8 cellular contexts compared by ENCODE assay signal in the genomic region with DNA sequence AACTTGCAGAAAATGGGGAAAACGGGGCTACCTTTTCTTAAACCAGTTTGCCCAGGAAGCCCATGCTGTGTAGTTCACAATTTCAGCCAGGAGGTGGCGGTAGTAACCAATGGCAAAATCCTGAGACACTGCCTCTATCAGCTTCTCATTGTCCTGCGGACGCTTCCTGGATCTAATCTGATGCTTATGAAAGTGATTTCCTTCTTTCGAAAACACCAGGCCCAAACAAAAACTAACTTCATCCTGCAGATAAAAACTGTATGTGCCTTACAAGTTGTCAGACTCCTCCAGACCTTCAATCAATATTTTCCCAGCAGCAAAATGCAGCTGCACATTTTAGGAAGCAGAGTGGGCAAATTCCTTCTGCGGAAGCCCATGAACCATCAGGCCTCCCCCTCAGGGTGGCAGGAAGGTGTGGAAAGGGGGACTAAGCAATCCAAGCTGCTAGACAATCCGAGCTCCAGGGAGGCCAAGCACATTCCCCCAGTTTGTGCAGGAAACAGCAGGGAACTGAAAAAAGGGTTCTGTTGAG.
DNase-seq lines count a peak whose midpoint lies in the region; ATAC-seq and TF ChIP-seq lines count a peak whose summit lies in the region.

No MANE protein-coding gene starts in this region.

- H3K4me1 Mint-ChIP-seq in naive B cell: peaks cover 7 to 9% (median 7%) of the 10 kb centered on the region in 3 donors
- peaks cover 6% of the 10 kb centered on the region for H3K4me1 Mint-ChIP-seq in stimulated activated effector memory CD8-positive, alpha-beta T cell treated with anti-CD3 and anti-CD28 coated beads, Interleukin-12 subunit alpha, Interleukin-12 subunit beta, amount 100 ng/mL, for 72 hours

- H3K4me3 ChIP-seq in GM06990 (replicated peaks; ENCODE audit: low read depth, low read length) (no peak overlapping the region), NT2/D1 (ENCODE audit: insufficient read length, low read depth) (no peak overlapping the region), epithelial cell of proximal tubule (ENCODE audit: low read depth, low read length) (no peak overlapping the region)

- peak overlapping the region in 2 of 6 donors; percentile 1 to 5 for H3K27ac Mint-ChIP-seq in naive B cell
- no peak overlapping the region for H3K27ac Mint-ChIP-seq in stimulated activated effector memory CD8-positive, alpha-beta T cell treated with anti-CD3 and anti-CD28 coated beads, Interleukin-12 subunit alpha, Interleukin-12 subunit beta, amount 100 ng/mL, for 72 hours

- no peaks in the 10 kb centered on the region for H3K36me3 ChIP-seq in GM06990 (ENCODE audit: control insufficient read depth, insufficient read depth, low read length)
- H3K36me3 ChIP-seq in NT2/D1 (ENCODE audit: insufficient read depth, insufficient read length, low read length): no peaks in the 10 kb centered on the region

- no peaks in the 10 kb centered on the region for H3K36me3 Mint-ChIP-seq in naive B cell
- no peaks in the 10 kb centered on the region for H3K36me3 Mint-ChIP-seq in stimulated activated effector memory CD8-positive, alpha-beta T cell treated with anti-CD3 and anti-CD28 coated beads, Interleukin-12 subunit alpha, Interleukin-12 subunit beta, amount 100 ng/mL, for 72 hours

- H3K9me3 Mint-ChIP-seq in naive B cell: no peaks in the 10 kb centered on the region
- H3K9me3 Mint-ChIP-seq in stimulated activated effector memory CD8-positive, alpha-beta T cell treated with anti-CD3 and anti-CD28 coated beads, Interleukin-12 subunit alpha, Interleukin-12 subunit beta, amount 100 ng/mL, for 72 hours: no peaks in the 10 kb centered on the region

- peaks cover 2% of the 10 kb centered on the region for H3K4me1 ChIP-seq in NT2/D1 (ENCODE audit: insufficient read depth, insufficient read length)

- H3K4me3 Mint-ChIP-seq in naive B cell: peak overlapping the region in 3 of 8 donors; percentile 1 to 21 (median 4)
- H3K4me3 Mint-ChIP-seq in stimulated activated effector memory CD8-positive, alpha-beta T cell treated with anti-CD3 and anti-CD28 coated beads, Interleukin-12 subunit alpha, Interleukin-12 subunit beta, amount 100 ng/mL, for 72 hours: no peak overlapping the region

- peak overlapping the region; percentile 11 for H3K9ac ChIP-seq in NT2/D1 (ENCODE audit: insufficient read length, low read depth)

- TF ChIP-seq CTCF in GM06990 (IDR thresholded peaks at IDR 0.05; ENCODE audit: insufficient read depth, low read length, poor library complexity, severe bottlenecking) (peak; percentile 92), epithelial cell of proximal tubule (conservative IDR thresholded peaks at IDR 0.05; ENCODE audit: low read depth, low read length) (peak; percentile 98)

- ATAC-seq in naive B cell (ENCODE audit: low read depth in 2 of 2): peak; percentile 58 to 76
- ATAC-seq in stimulated activated effector memory CD8-positive, alpha-beta T cell treated with anti-CD3 and anti-CD28 coated beads, Interleukin-12 subunit alpha, Interleukin-12 subunit beta, amount 100 ng/mL, for 72 hours: peak; percentile 60
- no peak for ATAC-seq in GM19023 (IDR thresholded peaks at IDR 0.05; ENCODE audit: unreplicated experiment)

- H3K27me3 Mint-ChIP-seq in naive B cell: peaks cover 0 to 19% (median 16%) of the 10 kb centered on the region in 3 donors

- no peak for DNase-seq in GM06990 (ENCODE audit: extremely low read depth, insufficient read length)
- peak; percentile 91 for DNase-seq in HT-29 (ENCODE audit: low spot score)
- peak; percentile 74 for DNase-seq in NT2/D1 (ENCODE audit: low read depth, low spot score)
- DNase-seq in activated CD8-positive, alpha-beta memory T cell treated with anti-CD3 and anti-CD28 coated beads, Interleukin-2, amount 50 U/mL, for 24 hours (ENCODE audit: extremely low read depth): peak; percentile 44
- no peak for DNase-seq in epithelial cell of proximal tubule (ENCODE audit: low read depth)
- DNase-seq in naive B cell: peak; percentile 63
- peak; percentile 72 to 90 for DNase-seq in stimulated activated effector memory CD8-positive, alpha-beta T cell treated with anti-CD3 and anti-CD28 coated beads, Interleukin-12 subunit alpha, Interleukin-12 subunit beta, amount 100 ng/mL, for 72 hours (ENCODE audit: low spot score in 2 of 2)

- H3K27me3 ChIP-seq in GM06990 (replicated peaks; ENCODE audit: control insufficient read depth, insufficient read depth, low read length): no peaks in the 10 kb centered on the region
- H3K27me3 ChIP-seq in NT2/D1 (ENCODE audit: insufficient read depth, insufficient read length): no peaks in the 10 kb centered on the region

- no peaks in the 10 kb centered on the region for H3K9me3 ChIP-seq in NT2/D1 (ENCODE audit: insufficient read depth, low read length)

Comparison
In these comparisons a context has a peak if more than half of its experiments do, and no peak if none do; other contexts are left out.
1. DNase-seq: peak in HT-29 (single experiment), NT2/D1 (single experiment), activated CD8-positive, alpha-beta memory T cell treated with anti-CD3 and anti-CD28 coated beads, Interleukin-2, amount 50 U/mL, for 24 hours (single experiment), naive B cell (single experiment) and stimulated activated effector memory CD8-positive, alpha-beta T cell treated with anti-CD3 and anti-CD28 coated beads, Interleukin-12 subunit alpha, Interleukin-12 subunit beta, amount 100 ng/mL, for 72 hours (2 of 2); none in GM06990 (single experiment) and epithelial cell of proximal tubule (single experiment).